In the genomic region with DNA sequence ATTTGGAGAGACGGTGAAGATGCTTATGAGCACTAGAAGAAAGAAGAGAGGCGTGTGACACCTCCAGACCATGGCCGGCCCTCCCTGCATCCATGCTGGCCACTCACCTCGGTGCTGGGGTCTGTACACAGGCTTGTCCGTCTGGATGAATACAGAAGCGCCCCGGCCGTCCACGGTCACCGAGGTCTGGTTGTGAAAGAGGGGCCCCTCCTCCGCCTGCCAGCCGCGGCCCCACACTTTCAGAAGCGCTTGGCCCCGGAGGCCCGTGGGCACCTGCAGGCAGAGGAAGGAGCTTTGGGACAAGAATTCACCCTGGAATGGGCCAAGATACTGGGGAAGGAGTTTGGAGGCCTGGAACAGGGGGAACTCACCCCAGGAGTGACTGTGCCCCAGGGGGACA, we compare ENCODE assay signal across 1 cellular context.
TF ChIP-seq lines count a peak whose summit lies in the region.

No MANE protein-coding gene starts in this region.

TF ChIP-seq in GM23338, 12 proteins besides CTCF, POLR2A, EP300 and RAD21 (continued from another document):
- TF ChIP-seq, protein P1, sequence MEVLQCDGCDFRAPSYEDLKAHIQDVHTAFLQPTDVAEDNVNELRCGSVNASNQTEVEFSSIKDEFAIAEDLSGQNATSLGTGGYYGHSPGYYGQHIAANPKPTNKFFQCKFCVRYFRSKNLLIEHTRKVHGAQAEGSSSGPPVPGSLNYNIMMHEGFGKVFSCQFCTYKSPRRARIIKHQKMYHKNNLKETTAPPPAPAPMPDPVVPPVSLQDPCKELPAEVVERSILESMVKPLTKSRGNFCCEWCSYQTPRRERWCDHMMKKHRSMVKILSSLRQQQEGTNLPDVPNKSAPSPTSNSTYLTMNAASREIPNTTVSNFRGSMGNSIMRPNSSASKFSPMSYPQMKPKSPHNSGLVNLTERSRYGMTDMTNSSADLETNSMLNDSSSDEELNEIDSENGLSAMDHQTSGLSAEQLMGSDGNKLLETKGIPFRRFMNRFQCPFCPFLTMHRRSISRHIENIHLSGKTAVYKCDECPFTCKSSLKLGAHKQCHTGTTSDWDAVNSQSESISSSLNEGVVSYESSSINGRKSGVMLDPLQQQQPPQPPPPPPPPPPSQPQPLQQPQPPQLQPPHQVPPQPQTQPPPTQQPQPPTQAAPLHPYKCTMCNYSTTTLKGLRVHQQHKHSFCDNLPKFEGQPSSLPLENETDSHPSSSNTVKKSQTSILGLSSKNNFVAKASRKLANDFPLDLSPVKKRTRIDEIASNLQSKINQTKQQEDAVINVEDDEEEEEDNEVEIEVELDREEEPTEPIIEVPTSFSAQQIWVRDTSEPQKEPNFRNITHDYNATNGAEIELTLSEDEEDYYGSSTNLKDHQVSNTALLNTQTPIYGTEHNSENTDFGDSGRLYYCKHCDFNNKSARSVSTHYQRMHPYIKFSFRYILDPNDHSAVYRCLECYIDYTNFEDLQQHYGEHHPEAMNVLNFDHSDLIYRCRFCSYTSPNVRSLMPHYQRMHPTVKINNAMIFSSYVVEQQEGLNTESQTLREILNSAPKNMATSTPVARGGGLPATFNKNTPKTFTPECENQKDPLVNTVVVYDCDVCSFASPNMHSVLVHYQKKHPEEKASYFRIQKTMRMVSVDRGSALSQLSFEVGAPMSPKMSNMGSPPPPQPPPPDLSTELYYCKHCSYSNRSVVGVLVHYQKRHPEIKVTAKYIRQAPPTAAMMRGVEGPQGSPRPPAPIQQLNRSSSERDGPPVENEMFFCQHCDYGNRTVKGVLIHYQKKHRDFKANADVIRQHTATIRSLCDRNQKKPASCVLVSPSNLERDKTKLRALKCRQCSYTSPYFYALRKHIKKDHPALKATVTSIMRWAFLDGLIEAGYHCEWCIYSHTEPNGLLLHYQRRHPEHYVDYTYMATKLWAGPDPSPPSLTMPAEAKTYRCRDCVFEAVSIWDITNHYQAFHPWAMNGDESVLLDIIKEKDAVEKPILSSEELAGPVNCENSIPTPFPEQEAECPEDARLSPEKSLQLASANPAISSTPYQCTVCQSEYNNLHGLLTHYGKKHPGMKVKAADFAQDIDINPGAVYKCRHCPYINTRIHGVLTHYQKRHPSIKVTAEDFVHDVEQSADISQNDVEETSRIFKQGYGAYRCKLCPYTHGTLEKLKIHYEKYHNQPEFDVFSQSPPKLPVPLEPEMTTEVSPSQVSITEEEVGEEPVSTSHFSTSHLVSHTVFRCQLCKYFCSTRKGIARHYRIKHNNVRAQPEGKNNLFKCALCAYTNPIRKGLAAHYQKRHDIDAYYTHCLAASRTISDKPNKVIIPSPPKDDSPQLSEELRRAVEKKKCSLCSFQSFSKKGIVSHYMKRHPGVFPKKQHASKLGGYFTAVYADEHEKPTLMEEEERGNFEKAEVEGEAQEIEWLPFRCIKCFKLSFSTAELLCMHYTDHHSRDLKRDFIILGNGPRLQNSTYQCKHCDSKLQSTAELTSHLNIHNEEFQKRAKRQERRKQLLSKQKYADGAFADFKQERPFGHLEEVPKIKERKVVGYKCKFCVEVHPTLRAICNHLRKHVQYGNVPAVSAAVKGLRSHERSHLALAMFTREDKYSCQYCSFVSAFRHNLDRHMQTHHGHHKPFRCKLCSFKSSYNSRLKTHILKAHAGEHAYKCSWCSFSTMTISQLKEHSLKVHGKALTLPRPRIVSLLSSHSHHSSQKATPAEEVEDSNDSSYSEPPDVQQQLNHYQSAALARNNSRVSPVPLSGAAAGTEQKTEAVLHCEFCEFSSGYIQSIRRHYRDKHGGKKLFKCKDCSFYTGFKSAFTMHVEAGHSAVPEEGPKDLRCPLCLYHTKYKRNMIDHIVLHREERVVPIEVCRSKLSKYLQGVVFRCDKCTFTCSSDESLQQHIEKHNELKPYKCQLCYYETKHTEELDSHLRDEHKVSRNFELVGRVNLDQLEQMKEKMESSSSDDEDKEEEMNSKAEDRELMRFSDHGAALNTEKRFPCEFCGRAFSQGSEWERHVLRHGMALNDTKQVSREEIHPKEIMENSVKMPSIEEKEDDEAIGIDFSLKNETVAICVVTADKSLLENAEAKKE (CRISPR knock-in tag; IDR thresholded peaks at IDR 0.05), result no peak
- TF ChIP-seq, protein P2, sequence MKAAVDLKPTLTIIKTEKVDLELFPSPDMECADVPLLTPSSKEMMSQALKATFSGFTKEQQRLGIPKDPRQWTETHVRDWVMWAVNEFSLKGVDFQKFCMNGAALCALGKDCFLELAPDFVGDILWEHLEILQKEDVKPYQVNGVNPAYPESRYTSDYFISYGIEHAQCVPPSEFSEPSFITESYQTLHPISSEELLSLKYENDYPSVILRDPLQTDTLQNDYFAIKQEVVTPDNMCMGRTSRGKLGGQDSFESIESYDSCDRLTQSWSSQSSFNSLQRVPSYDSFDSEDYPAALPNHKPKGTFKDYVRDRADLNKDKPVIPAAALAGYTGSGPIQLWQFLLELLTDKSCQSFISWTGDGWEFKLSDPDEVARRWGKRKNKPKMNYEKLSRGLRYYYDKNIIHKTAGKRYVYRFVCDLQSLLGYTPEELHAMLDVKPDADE (IDR thresholded peaks at IDR 0.05), result no peak
- TF ChIP-seq CREB1 (CRISPR knock-in tag; IDR thresholded peaks at IDR 0.05; ENCODE audit: low read depth), result no peak
- TF ChIP-seq POLR2AphosphoS5 (IDR thresholded peaks at IDR 0.05; ENCODE audit: low read depth), result no peak
- no peak for TF ChIP-seq JUNB (IDR thresholded peaks at IDR 0.05; ENCODE audit: unreplicated experiment)
- no peak for TF ChIP-seq ZNF331 (CRISPR knock-in tag; IDR thresholded peaks at IDR 0.05; ENCODE audit: low read depth)
- TF ChIP-seq, protein P3, sequence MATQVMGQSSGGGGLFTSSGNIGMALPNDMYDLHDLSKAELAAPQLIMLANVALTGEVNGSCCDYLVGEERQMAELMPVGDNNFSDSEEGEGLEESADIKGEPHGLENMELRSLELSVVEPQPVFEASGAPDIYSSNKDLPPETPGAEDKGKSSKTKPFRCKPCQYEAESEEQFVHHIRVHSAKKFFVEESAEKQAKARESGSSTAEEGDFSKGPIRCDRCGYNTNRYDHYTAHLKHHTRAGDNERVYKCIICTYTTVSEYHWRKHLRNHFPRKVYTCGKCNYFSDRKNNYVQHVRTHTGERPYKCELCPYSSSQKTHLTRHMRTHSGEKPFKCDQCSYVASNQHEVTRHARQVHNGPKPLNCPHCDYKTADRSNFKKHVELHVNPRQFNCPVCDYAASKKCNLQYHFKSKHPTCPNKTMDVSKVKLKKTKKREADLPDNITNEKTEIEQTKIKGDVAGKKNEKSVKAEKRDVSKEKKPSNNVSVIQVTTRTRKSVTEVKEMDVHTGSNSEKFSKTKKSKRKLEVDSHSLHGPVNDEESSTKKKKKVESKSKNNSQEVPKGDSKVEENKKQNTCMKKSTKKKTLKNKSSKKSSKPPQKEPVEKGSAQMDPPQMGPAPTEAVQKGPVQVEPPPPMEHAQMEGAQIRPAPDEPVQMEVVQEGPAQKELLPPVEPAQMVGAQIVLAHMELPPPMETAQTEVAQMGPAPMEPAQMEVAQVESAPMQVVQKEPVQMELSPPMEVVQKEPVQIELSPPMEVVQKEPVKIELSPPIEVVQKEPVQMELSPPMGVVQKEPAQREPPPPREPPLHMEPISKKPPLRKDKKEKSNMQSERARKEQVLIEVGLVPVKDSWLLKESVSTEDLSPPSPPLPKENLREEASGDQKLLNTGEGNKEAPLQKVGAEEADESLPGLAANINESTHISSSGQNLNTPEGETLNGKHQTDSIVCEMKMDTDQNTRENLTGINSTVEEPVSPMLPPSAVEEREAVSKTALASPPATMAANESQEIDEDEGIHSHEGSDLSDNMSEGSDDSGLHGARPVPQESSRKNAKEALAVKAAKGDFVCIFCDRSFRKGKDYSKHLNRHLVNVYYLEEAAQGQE (IDR thresholded peaks at IDR 0.05; ENCODE audit: unreplicated experiment), result no peak
- no peak for TF ChIP-seq STAT1 (IDR thresholded peaks at IDR 0.05; ENCODE audit: unreplicated experiment)
- TF ChIP-seq NANOG (IDR thresholded peaks at IDR 0.05; ENCODE audit: borderline replicate concordance), result no peak
